Comparison of ENCODE assay signal across 8 cellular contexts in genomic region chr3:9396301-9396631, GRCh38. TPM values are rescaled to one million over a fixed set of nuclear protein-coding genes. Genes with fewer than 3 reads are reported as not detected.
DNase-seq lines count a peak whose midpoint lies in the region; ATAC-seq, FAIRE-seq and TF ChIP-seq lines count a peak whose summit lies in the region.

No MANE protein-coding gene starts in this region.

- CTCF ChIA-PET in endothelial cell of umbilical vein (lab: Charles Lee): interaction anchor here (0.9 to 1.6 kb wide), 8 partner anchors 8 to 334 kb away, joined by 3 to 6 read pairs (median 4); partner anchors contain the start of gene BRPF1

- dilution Hi-C loops in endothelial cell of umbilical vein (cut with MboI; ENCODE audit: extremely low pct_ligation_motif_present, low sequenced_read_pairs): no loop called here

- no peak for TF ChIP-seq CTCF in endothelial cell of umbilical vein (IDR thresholded peaks at IDR 0.05; ENCODE audit: extremely low read depth in 1 of 2, insufficient read depth in 1 of 2, low read depth in 1 of 2, low read length in 2 of 2)

- peaks cover 7% of the 10 kb centered on the region for H4K20me1 ChIP-seq in endothelial cell of umbilical vein (replicated peaks; ENCODE audit: control insufficient read depth, extremely low read depth, insufficient read depth, low read length)

- no peaks in the 10 kb centered on the region for H3K27me3 ChIP-seq in endothelial cell of umbilical vein (ENCODE audit: control insufficient read depth in 2 of 2, insufficient read depth in 2 of 2, low read length in 2 of 2)
- H3K27me3 ChIP-seq in mucosa of stomach (ENCODE audit: control insufficient read depth, insufficient read depth, low read length): no peaks in the 10 kb centered on the region

- peaks cover 85% of the 10 kb centered on the region for H3K79me2 ChIP-seq in endothelial cell of umbilical vein (ENCODE audit: control insufficient read depth, insufficient read depth, low read length)

- peak overlapping the region; percentile 93 for H3K27ac ChIP-seq in endothelial cell of umbilical vein (ENCODE audit: insufficient read depth, low read depth, low read length)

- no peak for TF ChIP-seq POLR2A in endothelial cell of umbilical vein (IDR thresholded peaks at IDR 0.05; ENCODE audit: low read depth, low read length)

- H3K4me2 ChIP-seq in endothelial cell of umbilical vein (ENCODE audit: insufficient read depth, low read length): peak overlapping the region; percentile 97

- H3K9ac ChIP-seq in endothelial cell of umbilical vein (replicated peaks; ENCODE audit: extremely low read depth, insufficient read depth, low read length) (peak overlapping the region; percentile 97), mucosa of stomach (ENCODE audit: low read length) (peak overlapping the region; percentile 86)

- no TSS peak for BruUV-seq in endothelial cell of umbilical vein (replicated peaks; lab: Mats Ljungman, UMichigan)

- H3K9me3 ChIP-seq in endothelial cell of umbilical vein (replicated peaks; ENCODE audit: control insufficient read depth, insufficient read depth, low read length): no peaks in the 10 kb centered on the region
- H3K9me3 ChIP-seq in mucosa of stomach (ENCODE audit: control insufficient read depth, low read length): no peaks in the 10 kb centered on the region

- H3K4me1 ChIP-seq in endothelial cell of umbilical vein (ENCODE audit: control insufficient read depth, extremely low read depth, insufficient read depth, low read length) (peaks cover 50% of the 10 kb centered on the region), mucosa of stomach (ENCODE audit: control insufficient read depth, insufficient read depth, low read length) (peaks cover 32% of the 10 kb centered on the region)

- H3K9me1 ChIP-seq in endothelial cell of umbilical vein (replicated peaks; ENCODE audit: control insufficient read depth, extremely low read depth, insufficient read depth, low read length): no peaks in the 10 kb centered on the region

- peak; percentile 74 for DNase-seq in Ammon's horn (ENCODE audit: low spot score)
- peak; percentile 97 for DNase-seq in NCI-H2227 (lab: John Stamatoyannopoulos, UW; ENCODE audit: unreplicated experiment)
- DNase-seq in activated CD4-positive, alpha-beta T cell treated with anti-CD3 and anti-CD28 coated beads for 1 hour: peak; percentile 69
- peak; percentile 93 for DNase-seq in endothelial cell of umbilical vein (ENCODE audit: low read depth, low spot score)
- DNase-seq in superior temporal gyrus (ENCODE audit: extremely low spot score): peak; percentile 30

- no peak overlapping the region for H2AFZ ChIP-seq in endothelial cell of umbilical vein (ENCODE audit: low read depth, low read length)

- intact Hi-C loops in endothelial cell of umbilical vein (cut with micrococcal nuclease): loop anchor here (1.0 to 2.0 kb wide), 3 partner anchors 26 to 335 kb away; partner anchors contain the start of genes BRPF1 and THUMPD3

- POLR2A ChIA-PET in endothelial cell of umbilical vein (lab: Charles Lee): interaction anchor here (0.6 to 3.1 kb wide), 12 partner anchors 11 to 927 kb away, joined by 3 to 36 read pairs (median 4); partner anchors contain the start of gene THUMPD3

- peak; percentile 86 for FAIRE-seq in endothelial cell of umbilical vein (lab: Jason Lieb, UNC)

- H3K36me3 ChIP-seq in endothelial cell of umbilical vein (ENCODE audit: control insufficient read depth in 2 of 2, extremely low read depth in 1 of 2, insufficient read depth in 2 of 2, low read length in 2 of 2) (peaks cover 7 to 8% of the 10 kb centered on the region in 2 experiments), mucosa of stomach (ENCODE audit: control insufficient read depth, insufficient read depth, low read length) (peaks cover 5% of the 10 kb centered on the region)

- H3K4me3 ChIP-seq in endothelial cell of umbilical vein (replicated peaks in 1 of 3; ENCODE audit: insufficient read depth in 1 of 3, low read depth in 1 of 3, low read length in 3 of 3): peak overlapping the region; percentile 48 to 94 (median 93)
- peak overlapping the region; percentile 62 for H3K4me3 ChIP-seq in mucosa of stomach (ENCODE audit: low read length)

- ATAC-seq in GM18870 (IDR thresholded peaks at IDR 0.05; ENCODE audit: unreplicated experiment) (peak; percentile 23), HG03095 (IDR thresholded peaks at IDR 0.05; ENCODE audit: unreplicated experiment) (peak; percentile 31)

TF ChIP-seq in endothelial cell of umbilical vein, 7 proteins besides CTCF, POLR2A, EP300 and RAD21:
- TF ChIP-seq POLR2AphosphoS5 (IDR thresholded peaks at IDR 0.05; ENCODE audit: insufficient read depth, low read depth, low read length) (no peak), EZH2 (IDR thresholded peaks at IDR 0.05; ENCODE audit: borderline replicate concordance, low read depth, low read length, severe bottlenecking) (no peak), JUN (IDR thresholded peaks at IDR 0.05; ENCODE audit: borderline replicate concordance, insufficient read depth, insufficient read length, low read depth) (no peak), MYC (IDR thresholded peaks at IDR 0.05; ENCODE audit: low read depth, low read length) (no peak), MAX (IDR thresholded peaks at IDR 0.05; ENCODE audit: insufficient read depth, insufficient read length) (no peak), FOS (IDR thresholded peaks at IDR 0.05; ENCODE audit: borderline replicate concordance, insufficient read depth, low read length) (no peak), GATA2 (IDR thresholded peaks at IDR 0.05; ENCODE audit: insufficient read depth, insufficient read length, low read depth, low read length) (no peak)

RNA-seq across cellular contexts. Expression of gene SETD5, which starts 1.1 kb away (rescaled TPM):
- total RNA-seq in endothelial cell of umbilical vein: 145 and 149 TPM in 2 replicates
- polyA plus RNA-seq in endothelial cell of umbilical vein: 48.2 and 64.5 TPM in 2 replicates
- 42.1 and 44.2 TPM in 2 replicates for polyA plus RNA-seq in endothelial cell of umbilical vein (2011; cell fraction: cytosol; rRNA removed)
- polyA plus RNA-seq in endothelial cell of umbilical vein (2011; cell fraction: nucleus; rRNA removed): 260 and 310 TPM in 2 replicates
- 56.6 and 64.1 TPM in 2 replicates for polyA plus RNA-seq in endothelial cell of umbilical vein (2012)
- polyA minus RNA-seq in endothelial cell of umbilical vein: 135 and 172 TPM in 2 replicates
- polyA minus RNA-seq in endothelial cell of umbilical vein (2011; cell fraction: cytosol; rRNA and poly(A)+ RNA removed): 54.6 TPM
- polyA minus RNA-seq in endothelial cell of umbilical vein (2011; cell fraction: nucleus; rRNA and poly(A)+ RNA removed): 250 and 314 TPM in 2 replicates

RNA-seq across cellular contexts. Expression of gene THUMPD3, which starts 33.4 kb away (rescaled TPM):
- 22.7 and 26.5 TPM in 2 replicates for total RNA-seq in endothelial cell of umbilical vein
- polyA plus RNA-seq in endothelial cell of umbilical vein: 10.0 and 10.5 TPM in 2 replicates
- 15.7 and 17.8 TPM in 2 replicates for polyA plus RNA-seq in endothelial cell of umbilical vein (2011; cell fraction: cytosol; rRNA removed)
- polyA plus RNA-seq in endothelial cell of umbilical vein (2011; cell fraction: nucleus; rRNA removed): 13.4 and 13.5 TPM in 2 replicates
- polyA plus RNA-seq in endothelial cell of umbilical vein (2012): 29.0 and 37.1 TPM in 2 replicates
- 19.3 and 33.5 TPM in 2 replicates for polyA minus RNA-seq in endothelial cell of umbilical vein
- polyA minus RNA-seq in endothelial cell of umbilical vein (2011; cell fraction: cytosol; rRNA and poly(A)+ RNA removed): 37.1 TPM
- polyA minus RNA-seq in endothelial cell of umbilical vein (2011; cell fraction: nucleus; rRNA and poly(A)+ RNA removed): 13.6 and 15.8 TPM in 2 replicates

Comparison
In these comparisons a context has a peak if more than half of its experiments do, and no peak if none do; other contexts are left out.
1. Peak in every context shown above with its lines: DNase-seq, ATAC-seq, H3K4me3 ChIP-seq and H3K27ac ChIP-seq.
2. DNase-seq: peak in every context shown above with its lines; median percentile 97 in NCI-H2227; 93 in endothelial cell of umbilical vein; 74 in Ammon's horn; 69 in activated CD4-positive, alpha-beta T cell treated with anti-CD3 and anti-CD28 coated beads for 1 hour; 30 in superior temporal gyrus.